Comparison of ENCODE assay signal across 1 cellular context in the genomic region with DNA sequence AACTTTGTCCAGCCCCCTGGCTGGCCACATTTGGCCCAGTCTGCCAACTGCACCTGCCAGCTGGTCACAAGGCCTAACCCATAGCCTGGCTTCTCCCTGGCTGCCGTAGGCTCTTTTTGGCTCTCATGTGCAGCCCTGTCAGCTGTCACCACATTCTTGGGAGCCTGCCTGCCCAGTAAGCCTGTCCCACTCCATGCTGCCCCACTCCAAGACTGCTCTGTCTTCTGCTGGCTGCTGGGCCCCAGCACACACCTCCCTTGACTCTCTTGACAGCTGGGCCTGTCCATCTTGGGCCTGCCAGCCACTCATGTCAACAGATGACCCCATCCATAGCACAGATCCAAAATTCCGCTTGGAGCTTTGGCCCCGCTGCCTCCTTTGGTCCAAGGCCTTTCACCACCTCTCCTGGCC.
TF ChIP-seq lines count a peak whose summit lies in the region.

No MANE protein-coding gene starts in this region.

TF ChIP-seq in HepG2, 621 proteins besides CTCF, POLR2A, EP300 and RAD21:
- TF ChIP-seq, protein P1, sequence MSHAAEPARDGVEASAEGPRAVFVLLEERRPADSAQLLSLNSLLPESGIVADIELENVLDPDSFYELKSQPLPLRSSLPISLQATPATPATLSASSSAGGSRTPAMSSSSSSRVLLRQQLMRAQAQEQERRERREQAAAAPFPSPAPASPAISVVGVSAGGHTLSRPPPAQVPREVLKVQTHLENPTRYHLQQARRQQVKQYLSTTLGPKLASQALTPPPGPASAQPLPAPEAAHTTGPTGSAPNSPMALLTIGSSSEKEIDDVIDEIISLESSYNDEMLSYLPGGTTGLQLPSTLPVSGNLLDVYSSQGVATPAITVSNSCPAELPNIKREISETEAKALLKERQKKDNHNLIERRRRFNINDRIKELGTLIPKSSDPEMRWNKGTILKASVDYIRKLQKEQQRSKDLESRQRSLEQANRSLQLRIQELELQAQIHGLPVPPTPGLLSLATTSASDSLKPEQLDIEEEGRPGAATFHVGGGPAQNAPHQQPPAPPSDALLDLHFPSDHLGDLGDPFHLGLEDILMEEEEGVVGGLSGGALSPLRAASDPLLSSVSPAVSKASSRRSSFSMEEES (CRISPR knock-in tag; IDR thresholded peaks at IDR 0.05) = no peak
- TF ChIP-seq XRCC5 (optimal IDR thresholded peaks at IDR 0.05; ENCODE audit: low read length) (no peak), NR3C1 (CRISPR knock-in tag; IDR thresholded peaks at IDR 0.05) (no peak), ZNF709 (CRISPR knock-in tag; IDR thresholded peaks at IDR 0.05) (no peak), ETV6 (CRISPR knock-in tag; conservative IDR thresholded peaks at IDR 0.05) (no peak), ONECUT2 (CRISPR knock-in tag; IDR thresholded peaks at IDR 0.05) (no peak), SMAD3 (CRISPR knock-in tag; IDR thresholded peaks at IDR 0.05) (no peak), EZH2 (conservative IDR thresholded peaks at IDR 0.05; ENCODE audit: low read depth, low read length) (no peak)
- TF ChIP-seq, protein P2, sequence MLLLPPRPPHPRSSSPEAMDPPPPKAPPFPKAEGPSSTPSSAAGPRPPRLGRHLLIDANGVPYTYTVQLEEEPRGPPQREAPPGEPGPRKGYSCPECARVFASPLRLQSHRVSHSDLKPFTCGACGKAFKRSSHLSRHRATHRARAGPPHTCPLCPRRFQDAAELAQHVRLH (CRISPR knock-in tag; IDR thresholded peaks at IDR 0.05; ENCODE audit: borderline replicate concordance, low read depth) = no peak
- TF ChIP-seq, protein P3, sequence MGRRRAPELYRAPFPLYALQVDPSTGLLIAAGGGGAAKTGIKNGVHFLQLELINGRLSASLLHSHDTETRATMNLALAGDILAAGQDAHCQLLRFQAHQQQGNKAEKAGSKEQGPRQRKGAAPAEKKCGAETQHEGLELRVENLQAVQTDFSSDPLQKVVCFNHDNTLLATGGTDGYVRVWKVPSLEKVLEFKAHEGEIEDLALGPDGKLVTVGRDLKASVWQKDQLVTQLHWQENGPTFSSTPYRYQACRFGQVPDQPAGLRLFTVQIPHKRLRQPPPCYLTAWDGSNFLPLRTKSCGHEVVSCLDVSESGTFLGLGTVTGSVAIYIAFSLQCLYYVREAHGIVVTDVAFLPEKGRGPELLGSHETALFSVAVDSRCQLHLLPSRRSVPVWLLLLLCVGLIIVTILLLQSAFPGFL (CRISPR knock-in tag; IDR thresholded peaks at IDR 0.05) = no peak
- TF ChIP-seq, protein P4, sequence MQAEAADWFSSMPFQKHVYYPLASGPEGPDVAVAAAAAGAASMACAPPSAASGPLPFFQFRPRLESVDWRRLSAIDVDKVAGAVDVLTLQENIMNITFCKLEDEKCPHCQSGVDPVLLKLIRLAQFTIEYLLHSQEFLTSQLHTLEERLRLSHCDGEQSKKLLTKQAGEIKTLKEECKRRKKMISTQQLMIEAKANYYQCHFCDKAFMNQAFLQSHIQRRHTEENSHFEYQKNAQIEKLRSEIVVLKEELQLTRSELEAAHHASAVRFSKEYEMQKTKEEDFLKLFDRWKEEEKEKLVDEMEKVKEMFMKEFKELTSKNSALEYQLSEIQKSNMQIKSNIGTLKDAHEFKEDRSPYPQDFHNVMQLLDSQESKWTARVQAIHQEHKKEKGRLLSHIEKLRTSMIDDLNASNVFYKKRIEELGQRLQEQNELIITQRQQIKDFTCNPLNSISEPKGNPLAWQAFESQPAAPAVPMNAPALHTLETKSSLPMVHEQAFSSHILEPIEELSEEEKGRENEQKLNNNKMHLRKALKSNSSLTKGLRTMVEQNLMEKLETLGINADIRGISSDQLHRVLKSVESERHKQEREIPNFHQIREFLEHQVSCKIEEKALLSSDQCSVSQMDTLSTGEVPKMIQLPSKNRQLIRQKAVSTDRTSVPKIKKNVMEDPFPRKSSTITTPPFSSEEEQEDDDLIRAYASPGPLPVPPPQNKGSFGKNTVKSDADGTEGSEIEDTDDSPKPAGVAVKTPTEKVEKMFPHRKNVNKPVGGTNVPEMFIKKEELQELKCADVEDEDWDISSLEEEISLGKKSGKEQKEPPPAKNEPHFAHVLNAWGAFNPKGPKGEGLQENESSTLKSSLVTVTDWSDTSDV (CRISPR knock-in tag; IDR thresholded peaks at IDR 0.05) = no peak
- TF ChIP-seq, protein P5, sequence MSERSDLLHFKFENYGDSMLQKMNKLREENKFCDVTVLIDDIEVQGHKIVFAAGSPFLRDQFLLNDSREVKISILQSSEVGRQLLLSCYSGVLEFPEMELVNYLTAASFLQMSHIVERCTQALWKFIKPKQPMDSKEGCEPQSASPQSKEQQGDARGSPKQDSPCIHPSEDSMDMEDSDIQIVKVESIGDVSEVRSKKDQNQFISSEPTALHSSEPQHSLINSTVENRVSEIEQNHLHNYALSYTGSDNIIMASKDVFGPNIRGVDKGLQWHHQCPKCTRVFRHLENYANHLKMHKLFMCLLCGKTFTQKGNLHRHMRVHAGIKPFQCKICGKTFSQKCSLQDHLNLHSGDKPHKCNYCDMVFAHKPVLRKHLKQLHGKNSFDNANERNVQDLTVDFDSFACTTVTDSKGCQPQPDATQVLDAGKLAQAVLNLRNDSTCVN (CRISPR knock-in tag; IDR thresholded peaks at IDR 0.05; ENCODE audit: borderline replicate concordance) = no peak
- TF ChIP-seq, protein P6, sequence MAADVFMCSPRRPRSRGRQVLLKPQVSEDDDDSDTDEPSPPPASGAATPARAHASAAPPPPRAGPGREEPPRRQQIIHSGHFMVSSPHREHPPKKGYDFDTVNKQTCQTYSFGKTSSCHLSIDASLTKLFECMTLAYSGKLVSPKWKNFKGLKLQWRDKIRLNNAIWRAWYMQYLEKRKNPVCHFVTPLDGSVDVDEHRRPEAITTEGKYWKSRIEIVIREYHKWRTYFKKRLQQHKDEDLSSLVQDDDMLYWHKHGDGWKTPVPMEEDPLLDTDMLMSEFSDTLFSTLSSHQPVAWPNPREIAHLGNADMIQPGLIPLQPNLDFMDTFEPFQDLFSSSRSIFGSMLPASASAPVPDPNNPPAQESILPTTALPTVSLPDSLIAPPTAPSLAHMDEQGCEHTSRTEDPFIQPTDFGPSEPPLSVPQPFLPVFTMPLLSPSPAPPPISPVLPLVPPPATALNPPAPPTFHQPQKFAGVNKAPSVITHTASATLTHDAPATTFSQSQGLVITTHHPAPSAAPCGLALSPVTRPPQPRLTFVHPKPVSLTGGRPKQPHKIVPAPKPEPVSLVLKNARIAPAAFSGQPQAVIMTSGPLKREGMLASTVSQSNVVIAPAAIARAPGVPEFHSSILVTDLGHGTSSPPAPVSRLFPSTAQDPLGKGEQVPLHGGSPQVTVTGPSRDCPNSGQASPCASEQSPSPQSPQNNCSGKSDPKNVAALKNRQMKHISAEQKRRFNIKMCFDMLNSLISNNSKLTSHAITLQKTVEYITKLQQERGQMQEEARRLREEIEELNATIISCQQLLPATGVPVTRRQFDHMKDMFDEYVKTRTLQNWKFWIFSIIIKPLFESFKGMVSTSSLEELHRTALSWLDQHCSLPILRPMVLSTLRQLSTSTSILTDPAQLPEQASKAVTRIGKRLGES (CRISPR knock-in tag; IDR thresholded peaks at IDR 0.05; ENCODE audit: borderline replicate concordance) = no peak
- TF ChIP-seq, protein P7, sequence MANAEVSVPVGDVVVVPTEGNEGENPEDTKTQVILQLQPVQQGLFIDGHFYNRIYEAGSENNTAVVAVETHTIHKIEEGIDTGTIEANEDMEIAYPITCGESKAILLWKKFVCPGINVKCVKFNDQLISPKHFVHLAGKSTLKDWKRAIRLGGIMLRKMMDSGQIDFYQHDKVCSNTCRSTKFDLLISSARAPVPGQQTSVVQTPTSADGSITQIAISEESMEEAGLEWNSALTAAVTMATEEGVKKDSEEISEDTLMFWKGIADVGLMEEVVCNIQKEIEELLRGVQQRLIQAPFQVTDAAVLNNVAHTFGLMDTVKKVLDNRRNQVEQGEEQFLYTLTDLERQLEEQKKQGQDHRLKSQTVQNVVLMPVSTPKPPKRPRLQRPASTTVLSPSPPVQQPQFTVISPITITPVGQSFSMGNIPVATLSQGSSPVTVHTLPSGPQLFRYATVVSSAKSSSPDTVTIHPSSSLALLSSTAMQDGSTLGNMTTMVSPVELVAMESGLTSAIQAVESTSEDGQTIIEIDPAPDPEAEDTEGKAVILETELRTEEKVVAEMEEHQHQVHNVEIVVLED (CRISPR knock-in tag; IDR thresholded peaks at IDR 0.05; ENCODE audit: borderline replicate concordance) = no peak
